Comparison of ENCODE assay signal across 22 cellular contexts in the genomic region with DNA sequence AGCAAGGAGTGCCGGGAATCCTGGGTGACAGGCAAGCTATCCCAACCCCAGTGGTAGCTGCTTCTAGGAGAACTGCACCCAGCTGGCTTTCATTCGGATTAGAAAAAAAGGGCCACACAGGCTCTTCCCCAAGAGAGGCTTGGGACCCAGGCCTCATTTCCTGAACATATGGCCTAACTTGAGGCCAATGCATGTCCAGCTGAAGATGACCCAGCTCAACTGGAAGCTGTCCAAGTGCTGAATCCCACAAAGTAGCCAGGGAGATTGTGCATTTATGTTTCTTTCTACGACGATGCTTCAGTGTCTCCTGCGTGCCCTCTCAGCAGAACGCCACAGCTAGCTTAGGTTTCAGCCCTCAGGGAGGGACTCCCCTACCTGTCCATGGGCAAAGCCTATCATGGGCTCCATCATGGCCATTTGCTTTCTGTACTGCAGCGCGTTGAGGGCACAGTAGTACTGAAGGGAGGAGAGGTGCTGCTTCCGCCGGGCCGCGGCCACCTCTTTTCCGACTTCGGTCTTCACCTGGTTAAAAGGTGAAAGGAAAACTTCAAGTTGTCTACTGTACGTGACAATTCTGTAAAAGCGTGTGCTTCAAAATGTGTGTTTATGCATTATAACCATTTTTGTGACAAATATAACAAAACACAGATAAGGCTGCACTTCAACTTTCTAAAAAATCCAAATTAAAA.
"Had no signal": no experiment of that assay in that cellular context is flagged by ENCODE, and none has a peak within 500 bp of the region (broad histone marks: within the 10 kb centered on the region; RNA-seq: fewer than 3 reads in every experiment).

No MANE protein-coding gene starts in this region.

- H3K4me3 ChIP-seq: sigmoid colon, testis, upper lobe of left lung had no signal

- DNase-seq: activated B cell treated with CpG ODN at 0.5 μM for 24 hours; activated CD4-positive, alpha-beta memory T cell treated with anti-CD3 and anti-CD28 coated beads, Interleukin-2, amount 10 ng/mL, durations not matched to agents 7 days and 5 days; activated CD4-positive, alpha-beta T cell treated with anti-CD3 and anti-CD28 coated beads for 4 hours; activated naive CD4-positive, alpha-beta T cell treated with anti-CD3 and anti-CD28 coated beads, Interleukin-2, amount 10 ng/mL, durations not matched to agents 7 days and 5 days; activated naive CD8-positive, alpha-beta T cell treated with anti-CD3 and anti-CD28 coated beads, Interleukin-2, amount 50 U/mL, for 24 hours; activated T-cell treated with anti-CD3 and anti-CD28 coated beads, Interleukin-2, amount 50 U/mL, for 1 hour; anterior cingulate cortex; brain microvascular endothelial cell; effector CD4-positive, alpha-beta T cell; left colon; sigmoid colon; stimulated activated CD4-positive, alpha-beta T cell treated with anti-CD3 and anti-CD28 coated beads, Interleukin-4, amount 100 ng/mL, for 4 hours; T-cell; T-helper 9 cell; testis had no signal

- H3K4me1 Mint-ChIP-seq: activated B cell treated with CpG ODN at 0.5 μM for 24 hours; activated naive CD4-positive, alpha-beta T cell treated with anti-CD3 and anti-CD28 coated beads, Interleukin-2, amount 10 ng/mL, durations not matched to agents 7 days and 5 days; central memory CD8-positive, alpha-beta T cell; mesothelial cell of epicardium; nephron; stimulated activated memory B cell treated with anti-CD40 and anti-IgM and Interleukin-4, amounts not matched to agents 10 μg/mL and 1 μg/mL and 100 μg/mL, for 72 hours; T-cell had no signal

- H3K4me3 Mint-ChIP-seq: activated B cell treated with CpG ODN at 0.5 μM for 24 hours; activated CD4-positive, alpha-beta memory T cell treated with anti-CD3 and anti-CD28 coated beads, Interleukin-2, amount 10 ng/mL, durations not matched to agents 7 days and 5 days; activated naive CD4-positive, alpha-beta T cell treated with anti-CD3 and anti-CD28 coated beads, Interleukin-2, amount 10 ng/mL, durations not matched to agents 7 days and 5 days; activated naive CD8-positive, alpha-beta T cell treated with anti-CD3 and anti-CD28 coated beads, Interleukin-2, amount 50 U/mL, for 24 hours; central memory CD8-positive, alpha-beta T cell; mesothelial cell of epicardium; nephron; stimulated activated memory B cell treated with anti-CD40 and anti-IgM and Interleukin-4, amounts not matched to agents 10 μg/mL and 1 μg/mL and 100 μg/mL, for 72 hours; T-cell had no signal

- H3K4me1 ChIP-seq: upper lobe of left lung had no signal

- H3K27me3 Mint-ChIP-seq: activated B cell treated with CpG ODN at 0.5 μM for 24 hours; activated CD4-positive, alpha-beta memory T cell treated with anti-CD3 and anti-CD28 coated beads, Interleukin-2, amount 10 ng/mL, durations not matched to agents 7 days and 5 days; activated naive CD4-positive, alpha-beta T cell treated with anti-CD3 and anti-CD28 coated beads, Interleukin-2, amount 10 ng/mL, durations not matched to agents 7 days and 5 days; activated naive CD8-positive, alpha-beta T cell treated with anti-CD3 and anti-CD28 coated beads, Interleukin-2, amount 50 U/mL, for 24 hours; central memory CD8-positive, alpha-beta T cell; stimulated activated memory B cell treated with anti-CD40 and anti-IgM and Interleukin-4, amounts not matched to agents 10 μg/mL and 1 μg/mL and 100 μg/mL, for 72 hours; T-cell had no signal

- H3K9me3 ChIP-seq: sigmoid colon, testis, upper lobe of left lung had no signal

- H3K27ac ChIP-seq: brain microvascular endothelial cell, sigmoid colon, testis, upper lobe of left lung had no signal

- H3K9me3 Mint-ChIP-seq: activated B cell treated with CpG ODN at 0.5 μM for 24 hours; activated CD4-positive, alpha-beta memory T cell treated with anti-CD3 and anti-CD28 coated beads, Interleukin-2, amount 10 ng/mL, durations not matched to agents 7 days and 5 days; activated naive CD4-positive, alpha-beta T cell treated with anti-CD3 and anti-CD28 coated beads, Interleukin-2, amount 10 ng/mL, durations not matched to agents 7 days and 5 days; activated naive CD8-positive, alpha-beta T cell treated with anti-CD3 and anti-CD28 coated beads, Interleukin-2, amount 50 U/mL, for 24 hours; activated T-helper 2 cell treated with anti-CD3 and anti-CD28 coated beads, Interferon-gamma antibody, Interleukin-2, Interleukin-4, amounts not matched to agents 10 μg/mL and 5 μg/mL and 100 μg/mL, durations not matched to agents 14 hours and 24 hours and 36 hours; central memory CD8-positive, alpha-beta T cell; mesothelial cell of epicardium; nephron; stimulated activated memory B cell treated with anti-CD40 and anti-IgM and Interleukin-4, amounts not matched to agents 10 μg/mL and 1 μg/mL and 100 μg/mL, for 72 hours; T-cell had no signal

- ATAC-seq: activated naive CD8-positive, alpha-beta T cell treated with anti-CD3 and anti-CD28 coated beads, Interleukin-2, amount 50 U/mL, for 24 hours; esophagus mucosa; left colon; stimulated activated memory B cell treated with anti-CD40 and anti-IgM and Interleukin-4, amounts not matched to agents 10 μg/mL and 1 μg/mL and 100 μg/mL, for 72 hours; T-cell had no signal

- H3K27me3 ChIP-seq: brain microvascular endothelial cell, sigmoid colon, testis, upper lobe of left lung had no signal

- H3K27ac Mint-ChIP-seq: activated B cell treated with CpG ODN at 0.5 μM for 24 hours; activated CD4-positive, alpha-beta memory T cell treated with anti-CD3 and anti-CD28 coated beads, Interleukin-2, amount 10 ng/mL, durations not matched to agents 7 days and 5 days; activated naive CD4-positive, alpha-beta T cell treated with anti-CD3 and anti-CD28 coated beads, Interleukin-2, amount 10 ng/mL, durations not matched to agents 7 days and 5 days; mesothelial cell of epicardium; nephron; stimulated activated memory B cell treated with anti-CD40 and anti-IgM and Interleukin-4, amounts not matched to agents 10 μg/mL and 1 μg/mL and 100 μg/mL, for 72 hours; T-cell had no signal
